In genomic region chr15:39113741-39114140, GRCh38 we compare ENCODE assay signal across 21 cellular contexts.
"Had no signal": no experiment of that assay in that cellular context is flagged by ENCODE, and none has a peak within 500 bp of the region (broad histone marks: within the 10 kb centered on the region; RNA-seq: fewer than 3 reads in every experiment).

No MANE protein-coding gene starts in this region.

- ATAC-seq: SK-N-SH treated with all-trans-retinoic acid at 6 μM for 48 hours had no signal

- FAIRE-seq: RCC 7860 had no signal

- DNase-seq: Karpas-422, KG1, MM.1S, NCI-H1048, NCI-H1105, NCI-H1417, NCI-H146, NCI-H187, NCI-H2029, NCI-H2081 treated with DMSO at 0.1 percent for 48 hours, NCI-H2171, NCI-H226, NCI-H446, NCI-H510A, NCI-H524 treated with DMSO at 0.1 percent for 48 hours, NCI-H69, NCI-H774, SHP77, T-helper 1 cell had no signal
